2 cellular contexts compared by ENCODE assay signal in genomic region chr7:130566898-130567280, GRCh38.
TF ChIP-seq lines count a peak whose summit lies in the region.

No MANE protein-coding gene starts in this region.

TF ChIP-seq in IMR-90, 13 proteins besides CTCF, POLR2A, EP300 and RAD21 (continued from another document):
- TF ChIP-seq BHLHE40 (IDR thresholded peaks at IDR 0.05; ENCODE audit: low read depth, low read length) = no peak
- TF ChIP-seq SMC3 (IDR thresholded peaks at IDR 0.05; ENCODE audit: low read depth, low read length) = no peak
- no peak for TF ChIP-seq USF2 (IDR thresholded peaks at IDR 0.05; ENCODE audit: low read depth, low read length)
- TF ChIP-seq MAFK (IDR thresholded peaks at IDR 0.05; ENCODE audit: low read depth, low read length) = no peak
- TF ChIP-seq MXI1 (IDR thresholded peaks at IDR 0.05; ENCODE audit: borderline replicate concordance, low read depth, low read length) = no peak
- TF ChIP-seq RCOR1 (IDR thresholded peaks at IDR 0.05; ENCODE audit: insufficient replicate concordance, low read length) = no peak

TF ChIP-seq in endothelial cell of umbilical vein, 7 proteins besides CTCF, POLR2A, EP300 and RAD21:
- TF ChIP-seq GATA2 (IDR thresholded peaks at IDR 0.05; ENCODE audit: insufficient read depth, insufficient read length, low read depth, low read length) (no peak), POLR2AphosphoS5 (IDR thresholded peaks at IDR 0.05; ENCODE audit: insufficient read depth, low read depth, low read length) (no peak), MAX (IDR thresholded peaks at IDR 0.05; ENCODE audit: insufficient read depth, insufficient read length) (no peak), EZH2 (IDR thresholded peaks at IDR 0.05; ENCODE audit: borderline replicate concordance, low read depth, low read length, severe bottlenecking) (no peak), MYC (IDR thresholded peaks at IDR 0.05; ENCODE audit: low read depth, low read length) (no peak), JUN (IDR thresholded peaks at IDR 0.05; ENCODE audit: borderline replicate concordance, insufficient read depth, insufficient read length, low read depth) (no peak), FOS (IDR thresholded peaks at IDR 0.05; ENCODE audit: borderline replicate concordance, insufficient read depth, low read length) (no peak)
TF ChIP-seq in endothelial cell of umbilical vein: peak in this region for 0.
